1 cellular context compared by ENCODE assay signal in genomic region chr11:66966351-66966750, GRCh38.
TF ChIP-seq lines count a peak whose summit lies in the region.

No MANE protein-coding gene starts in this region.

TF ChIP-seq in GM23338, 12 proteins besides CTCF, POLR2A, EP300 and RAD21:
- TF ChIP-seq ZNF462 (CRISPR knock-in tag; IDR thresholded peaks at IDR 0.05) (no peak), CREB1 (CRISPR knock-in tag; IDR thresholded peaks at IDR 0.05; ENCODE audit: low read depth) (no peak), NANOG (IDR thresholded peaks at IDR 0.05; ENCODE audit: borderline replicate concordance) (no peak), POLR2AphosphoS5 (IDR thresholded peaks at IDR 0.05; ENCODE audit: low read depth) (no peak), STAT1 (IDR thresholded peaks at IDR 0.05; ENCODE audit: unreplicated experiment) (no peak), ZNF114 (CRISPR knock-in tag; IDR thresholded peaks at IDR 0.05) (no peak), REST (IDR thresholded peaks at IDR 0.05; ENCODE audit: unreplicated experiment) (no peak)
TF ChIP-seq in GM23338: peak in this region for 0.
